ENCODE assay signal across 14 cellular contexts in genomic region chr10:1557081-1557480, GRCh38.
A peak's percentile ranks its signal among the peaks of the same experiment; 100 is the strongest.
DNase-seq lines count a peak whose midpoint lies in the region; ATAC-seq, FAIRE-seq and TF ChIP-seq lines count a peak whose summit lies in the region.
"Had no signal": no experiment of that assay in that cellular context is flagged by ENCODE, and none has a peak within 500 bp of the region (broad histone marks: within the 10 kb centered on the region; RNA-seq: fewer than 3 reads in every experiment).

No MANE protein-coding gene starts in this region.

- WGBS in K562 (ENCODE audit: insufficient coverage, low coverage, missing lambda C conversion rate): under 1% methylated on average over 13 of the region's 13 CpGs
- no CpG with 5 or more reads among the region's 13 CpGs for WGBS in neuronal stem cell (ENCODE audit: extremely low coverage in 2 of 2, insufficient read length in 2 of 2, insufficient replicate concordance in 1 of 2), 2 donors
- WGBS in spleen, 5 donors: 73 to 80% (median 76%) methylated on average over 13 of the region's 13 CpGs

- FAIRE-seq in K562 (lab: Jason Lieb, UNC): no peak
- FAIRE-seq: A549, GM12878, GM18507, GM19239 had no signal

- H2BK120ac ChIP-seq in neuronal stem cell (ENCODE audit: low read depth, low read length): no peak overlapping the region

- no peak overlapping the region for H4K91ac ChIP-seq in neuronal stem cell (ENCODE audit: low read depth, low read length, poor library complexity)

- no peaks in the 10 kb centered on the region for H3K9me3 ChIP-seq in BLaER1 treated with 17β-estradiol and CSF1 and Interleukin-3, amounts not matched to agents 10 nM and 100 nM (replicated peaks in 1 of 11)
- no peaks in the 10 kb centered on the region for H3K9me3 ChIP-seq in K562 (replicated peaks; ENCODE audit: control insufficient read depth, insufficient read depth, low read depth, low read length)
- H3K9me3 ChIP-seq in neuronal stem cell (replicated peaks in 1 of 2; ENCODE audit: control insufficient read depth in 2 of 2, insufficient read depth in 1 of 2, low read depth in 1 of 2, low read length in 2 of 2): no peaks in the 10 kb centered on the region
- no peaks in the 10 kb centered on the region for H3K9me3 ChIP-seq in spleen
- H3K9me3 ChIP-seq: A549 had no signal

- H3K27me3 ChIP-seq in BLaER1 treated with 17β-estradiol and CSF1 and Interleukin-3, amounts not matched to agents 10 nM and 100 nM: no peaks in the 10 kb centered on the region
- peaks cover 13 to 63% of the 10 kb centered on the region in 2 experiments; a peak in 3 of 5 replicates for H3K27me3 ChIP-seq in K562 (ENCODE audit: control insufficient read depth in 2 of 2, insufficient read depth in 2 of 2, low read length in 2 of 2)
- no peaks in the 10 kb centered on the region for H3K27me3 ChIP-seq in neuronal stem cell (ENCODE audit: control insufficient read depth in 3 of 3, insufficient read depth in 3 of 3, low read depth in 1 of 3, low read length in 3 of 3)
- peaks cover 0 to 55% (median 0%) of the 10 kb centered on the region in 7 donors for H3K27me3 ChIP-seq in spleen (replicated peaks in 1 of 7)

- peaks cover 0 to under 1% (median 0%) of the 10 kb centered on the region in 11 experiments; a peak in 2 of 22 replicates for H4K20me1 ChIP-seq in BLaER1 treated with 17β-estradiol and CSF1 and Interleukin-3, amounts not matched to agents 10 nM and 100 nM
- peaks cover 4% of the 10 kb centered on the region; the same call in 1 of the 2 replicates for H4K20me1 ChIP-seq in K562 (replicated peaks; ENCODE audit: control insufficient read depth, insufficient read depth, low read length)

- no peaks in the 10 kb centered on the region for H3K9me1 ChIP-seq in K562 (ENCODE audit: control insufficient read depth, insufficient read depth, low read length)

- no peak for DNase-seq in K562 (ENCODE audit: extremely low read depth in 1 of 4, low spot score in 3 of 4)
- DNase-seq in neuronal stem cell (ENCODE audit: low spot score): no peak
- DNase-seq in spleen: peak; percentile 62
- no peak for DNase-seq in activated CD4-positive, CD25-positive, alpha-beta regulatory T cell treated with anti-CD3 and anti-CD28 coated beads, Interleukin-2, amount 50 U/mL, for 72 hours
- DNase-seq: CD4-positive, CD25-positive, alpha-beta regulatory T cell; GOT3; H9 had no signal

- H3K4ac ChIP-seq in neuronal stem cell (ENCODE audit: low read length): no peak overlapping the region

- H3K4me3 ChIP-seq in BLaER1 treated with 17β-estradiol and CSF1 and Interleukin-3, amounts not matched to agents 10 nM and 100 nM: no peak overlapping the region
- H3K4me3 ChIP-seq in K562 (no peak overlapping the region), neuronal stem cell (ENCODE audit: low read length in 2 of 2) (no peak overlapping the region), spleen (no peak overlapping the region)
- H3K4me3 ChIP-seq: A549, GM12878 had no signal

- H3K36me3 ChIP-seq in BLaER1 treated with 17β-estradiol and CSF1 and Interleukin-3, amounts not matched to agents 10 nM and 100 nM: no peaks in the 10 kb centered on the region
- H3K36me3 ChIP-seq in K562 (ENCODE audit: control insufficient read depth, insufficient read depth, low read length): no peaks in the 10 kb centered on the region
- H3K36me3 ChIP-seq in neuronal stem cell (replicated peaks in 1 of 2; ENCODE audit: control insufficient read depth in 2 of 2, insufficient read depth in 2 of 2, low read length in 2 of 2): no peaks in the 10 kb centered on the region
- H3K36me3 ChIP-seq in spleen: no peaks in the 10 kb centered on the region

- no peak overlapping the region for H2BK12ac ChIP-seq in neuronal stem cell (ENCODE audit: low read length)

- H3K79me1 ChIP-seq in neuronal stem cell (ENCODE audit: low read depth, low read length): no peaks in the 10 kb centered on the region

- H3K79me2 ChIP-seq in K562 (ENCODE audit: control insufficient read depth, insufficient read depth, low read length): no peaks in the 10 kb centered on the region

- H3K4me2 ChIP-seq in BLaER1 treated with 17β-estradiol and CSF1 and Interleukin-3, amounts not matched to agents 10 nM and 100 nM: peak overlapping the region in 8 of 11 experiments; percentile 2 to 77 (median 53); a peak in 13 of 22 replicates
- H3K4me2 ChIP-seq in K562 (ENCODE audit: insufficient read depth, low read length) (no peak overlapping the region), neuronal stem cell (ENCODE audit: insufficient read depth, low read length, poor library complexity, severe bottlenecking) (no peak overlapping the region)
- H3K4me2 ChIP-seq: A549 had no signal

- peaks cover 0 to 58% (median 47%) of the 10 kb centered on the region in 10 experiments; a peak in 16 of 20 replicates for H3K4me1 ChIP-seq in BLaER1 treated with 17β-estradiol and CSF1 and Interleukin-3, amounts not matched to agents 10 nM and 100 nM
- no peaks in the 10 kb centered on the region; a peak in 1 of 5 replicates for H3K4me1 ChIP-seq in K562 (replicated peaks in 1 of 2; ENCODE audit: control insufficient read depth in 2 of 2, insufficient read depth in 2 of 2, low read length in 2 of 2)
- H3K4me1 ChIP-seq in neuronal stem cell (ENCODE audit: control insufficient read depth in 2 of 2, insufficient read depth in 1 of 2, low read depth in 1 of 2, low read length in 2 of 2): peaks cover 0 to 3% of the 10 kb centered on the region in 2 donors
- H3K4me1 ChIP-seq in spleen: no peaks in the 10 kb centered on the region
- H3K4me1 ChIP-seq: A549 had no signal

- no peak overlapping the region for H2BK15ac ChIP-seq in neuronal stem cell (ENCODE audit: low read length)

- H3K18ac ChIP-seq in neuronal stem cell (ENCODE audit: low read length): peak overlapping the region; percentile 9

- no peak for TF ChIP-seq RAD21 in K562 (CRISPR knock-in tag; conservative IDR thresholded peaks at IDR 0.05 in 1 of 2, IDR thresholded peaks at IDR 0.05 in 1 of 2)

- H2AK5ac ChIP-seq in neuronal stem cell (ENCODE audit: low read depth, low read length): no peak overlapping the region

- no peak overlapping the region for H3K9ac ChIP-seq in BLaER1 treated with 17β-estradiol and CSF1 and Interleukin-3, amounts not matched to agents 10 nM and 100 nM
- no peak overlapping the region for H3K9ac ChIP-seq in K562 (ENCODE audit: insufficient read depth in 1 of 2, low read depth in 2 of 2, low read length in 2 of 2)
- H3K9ac ChIP-seq in neuronal stem cell (ENCODE audit: low read depth, low read length, poor library complexity): no peak overlapping the region

- no peak overlapping the region for H3K23ac ChIP-seq in neuronal stem cell (ENCODE audit: low read depth, low read length, poor library complexity)

- peak overlapping the region; percentile 22 for H3K14ac ChIP-seq in neuronal stem cell (ENCODE audit: low read length)

- in situ Hi-C loops in K562 (cut with MboI): no loop called here

- POLR2A ChIA-PET in K562 (lab: Yijun Ruan, JAX): no interaction called here

- ATAC-seq in K562 (no peak), GM18511 (IDR thresholded peaks at IDR 0.05; ENCODE audit: unreplicated experiment) (no peak), HG03457 (IDR thresholded peaks at IDR 0.05; ENCODE audit: unreplicated experiment) (no peak)
- ATAC-seq: A549, GM12878 had no signal

- H2AFZ ChIP-seq in K562 (ENCODE audit: low read depth, low read length) (no peak overlapping the region), neuronal stem cell (ENCODE audit: low read length) (no peak overlapping the region)

- H3K27ac ChIP-seq in BLaER1 treated with 17β-estradiol and CSF1 and Interleukin-3, amounts not matched to agents 10 nM and 100 nM: no peak overlapping the region
- H3K27ac ChIP-seq in K562 (ENCODE audit: extremely low read depth, low read depth, low read length): no peak overlapping the region
- H3K27ac ChIP-seq in neuronal stem cell (replicated peaks; ENCODE audit: low read length): no peak overlapping the region
- no peak overlapping the region for H3K27ac ChIP-seq in spleen
- H3K27ac ChIP-seq: A549 had no signal

- TF ChIP-seq CTCF in K562 (IDR thresholded peaks at IDR 0.05 in 2 of 3, conservative IDR thresholded peaks at IDR 0.05 in 1 of 3; ENCODE audit: insufficient read depth in 2 of 3, low read depth in 1 of 3, low read length in 3 of 3): no peak
- TF ChIP-seq CTCF in spleen (IDR thresholded peaks at IDR 0.05 in 8 of 11, conservative IDR thresholded peaks at IDR 0.05 in 3 of 11): no peak

- peak overlapping the region; percentile 31 for H2BK5ac ChIP-seq in neuronal stem cell (ENCODE audit: low read length)

- H4K8ac ChIP-seq in neuronal stem cell (ENCODE audit: low read depth, low read length): no peak overlapping the region

- CTCF ChIA-PET in K562 (lab: Yijun Ruan, JAX; ENCODE audit: low intra/inter-chr PET ratio): no interaction called here

- TF ChIP-seq POLR2A in K562 (conservative IDR thresholded peaks at IDR 0.05) (no peak), spleen (IDR thresholded peaks at IDR 0.05) (no peak)

- BruUV-seq in K562 (replicated peaks; lab: Mats Ljungman, UMichigan): no TSS peak

- intact Hi-C loops in K562 (cut with micrococcal nuclease) (no loop called here), spleen (cut with DNase I; ENCODE audit: low total_unique reads) (no loop called here)

- TF ChIP-seq EP300 in K562 (IDR thresholded peaks at IDR 0.05; ENCODE audit: low read length): no peak

TF ChIP-seq in K562, 482 proteins besides CTCF, POLR2A, EP300 and RAD21 (continues in another document):
- peak; percentile 46; the same call in 1 of the 2 replicates for TF ChIP-seq ESRRA (IDR thresholded peaks at IDR 0.05; ENCODE audit: borderline replicate concordance, low read depth)

Comparison
In these comparisons a context has a peak if more than half of its experiments do, and no peak if none do; other contexts are left out.
1. H3K4me2 ChIP-seq: peak in BLaER1 treated with 17β-estradiol and CSF1 and Interleukin-3, amounts not matched to agents 10 nM and 100 nM (8 of 11); none in K562 (single experiment) and neuronal stem cell (single experiment).